8 cellular contexts compared by ENCODE assay signal in genomic region chr2:120736955-120737801, GRCh38. TPM values are rescaled to one million over a fixed set of nuclear protein-coding genes. Genes with fewer than 3 reads are reported as not detected.
DNase-seq lines count a peak whose midpoint lies in the region; ATAC-seq and FAIRE-seq lines count a peak whose summit lies in the region.

No MANE protein-coding gene starts in this region.

- peak overlapping the region; percentile 62 for H3K4me3 Mint-ChIP-seq in memory B cell
- peak overlapping the region in 1 of 3 donors; percentile 54 for H3K4me3 Mint-ChIP-seq in T-cell

- FAIRE-seq in urothelium cell line (lab: Jason Lieb, UNC) = peak; percentile 89

- no peaks in the 10 kb centered on the region for H3K9me3 Mint-ChIP-seq in memory B cell
- H3K9me3 Mint-ChIP-seq in T-cell = no peaks in the 10 kb centered on the region

- H3K4me1 Mint-ChIP-seq in memory B cell = peaks cover 8% of the 10 kb centered on the region
- peaks cover 5 to 12% (median 10%) of the 10 kb centered on the region in 3 donors for H3K4me1 Mint-ChIP-seq in T-cell

- peak; percentile 77 for DNase-seq in DMS53 (lab: John Stamatoyannopoulos, UW)
- peak; percentile 42 for DNase-seq in NCI-H2171 (lab: John Stamatoyannopoulos, UW)
- peak; percentile 86 for DNase-seq in dedifferentiated amniotic fluid mesenchymal stem cell (ENCODE audit: extremely low spot score)
- DNase-seq in memory B cell (ENCODE audit: low spot score in 2 of 2) = no peak
- DNase-seq in urothelium cell line (ENCODE audit: low spot score) = peak; percentile 80
- no peak for DNase-seq in ureter (ENCODE audit: low spot score)
- DNase-seq in NCI-H1436 (lab: John Stamatoyannopoulos, UW) = no peak
- DNase-seq in T-cell = no peak

- POLR2A ChIA-PET in T-cell (lab: Charles Lee) = no interaction called here

- H3K36me3 Mint-ChIP-seq in memory B cell (no peaks in the 10 kb centered on the region), T-cell (no peaks in the 10 kb centered on the region)

- H3K27ac Mint-ChIP-seq in memory B cell (no peak overlapping the region), T-cell (no peak overlapping the region)

- CTCF ChIA-PET in T-cell (lab: Charles Lee) = no interaction called here

- H3K27me3 Mint-ChIP-seq in memory B cell (peaks cover 28% of the 10 kb centered on the region), T-cell (peaks cover 61 to 74% of the 10 kb centered on the region in 2 donors)

- ATAC-seq in memory B cell (ENCODE audit: low read depth) (no peak), T-cell (replicated peaks in 1 of 4) (no peak)

RNA-seq across cellular contexts. Expression of gene GLI2, which starts 1.5 kb away (rescaled TPM):
- total RNA-seq in ureter (9.8 TPM), T-cell (under 1 TPM in 1 of 5 donors, not detected in 4; 0.25 TPM)

Comparison
In these comparisons a context has a peak if more than half of its experiments do, and no peak if none do; other contexts are left out.
1. DNase-seq: peak in DMS53 (single experiment), NCI-H2171 (single experiment), dedifferentiated amniotic fluid mesenchymal stem cell (single experiment) and urothelium cell line (single experiment); none in memory B cell (0 of 2), ureter (single experiment), NCI-H1436 (single experiment) and T-cell (0 of 34).